ENCODE assay signal across 9 cellular contexts in genomic region chr17:34579979-34580684, GRCh38. TPM values are rescaled to one million over a fixed set of nuclear protein-coding genes. Genes with fewer than 3 reads are reported as not detected.
A peak's percentile ranks its signal among the peaks of the same experiment; 100 is the strongest.
DNase-seq lines count a peak whose midpoint lies in the region; ATAC-seq lines count a peak whose summit lies in the region.
"Had no signal": no experiment of that assay in that cellular context is flagged by ENCODE, and none has a peak within 500 bp of the region (broad histone marks: within the 10 kb centered on the region; RNA-seq: fewer than 3 reads in every experiment).

No MANE protein-coding gene starts in this region.

- H3K4me1 Mint-ChIP-seq in activated CD4-positive, alpha-beta memory T cell treated with anti-CD3 and anti-CD28 coated beads for 36 hours (ENCODE audit: low read depth) = peaks cover 15% of the 10 kb centered on the region

- no peaks in the 10 kb centered on the region for H3K9me3 Mint-ChIP-seq in activated CD4-positive, alpha-beta memory T cell treated with anti-CD3 and anti-CD28 coated beads for 36 hours

- H3K4me3 ChIP-seq in right cardiac atrium (ENCODE audit: low read length) = peak overlapping the region; percentile 49
- no peak overlapping the region for H3K4me3 ChIP-seq in skeletal muscle satellite cell (ENCODE audit: low read length)

- H3K27me3 ChIP-seq in right cardiac atrium (ENCODE audit: control insufficient read depth, insufficient read depth) = no peaks in the 10 kb centered on the region
- peaks cover 70% of the 10 kb centered on the region for H3K27me3 ChIP-seq in skeletal muscle satellite cell (ENCODE audit: control insufficient read depth, insufficient read depth, low read length)

- no peak overlapping the region for H3K27ac ChIP-seq in right cardiac atrium (ENCODE audit: low read length)
- H3K27ac ChIP-seq: 22Rv1 had no signal

- DNase-seq in DMS 273 (lab: John Stamatoyannopoulos, UW; ENCODE audit: unreplicated experiment) (peak; percentile 69), DMS 273 treated with DMSO at 0.1 percent for 48 hours (lab: John Stamatoyannopoulos, UW) (no peak), right cardiac atrium (peak; percentile 58 to 84 (median 79)), COLO829 (ENCODE audit: low spot score) (no peak)
- no peak for DNase-seq in activated CD4-positive, alpha-beta memory T cell treated with anti-CD3 and anti-CD28 coated beads for 36 hours

- no peaks in the 10 kb centered on the region for H3K36me3 ChIP-seq in skeletal muscle satellite cell (ENCODE audit: insufficient read depth, low read length)

- no peak overlapping the region for H3K9ac ChIP-seq in skeletal muscle satellite cell (ENCODE audit: low read depth, low read length)

- no peak overlapping the region for H3K27ac Mint-ChIP-seq in activated CD4-positive, alpha-beta memory T cell treated with anti-CD3 and anti-CD28 coated beads for 36 hours

- intact Hi-C loops in activated CD4-positive, alpha-beta memory T cell treated with anti-CD3 and anti-CD28 coated beads for 36 hours (cut with micrococcal nuclease) = no loop called here
- intact Hi-C loops in right cardiac atrium (cut with DNase I) = loop anchor here in 1 of 4 donors (10.0 kb wide), 1 partner anchor 135 kb away; no protein-coding TSS in a partner anchor

- H3K4me2 ChIP-seq in skeletal muscle satellite cell (ENCODE audit: low read length) = peak overlapping the region; percentile 80

- H3K36me3 Mint-ChIP-seq in activated CD4-positive, alpha-beta memory T cell treated with anti-CD3 and anti-CD28 coated beads for 36 hours = no peaks in the 10 kb centered on the region

- ATAC-seq in right cardiac atrium (peak; percentile 62 to 69), GM21515 (IDR thresholded peaks at IDR 0.05; ENCODE audit: unreplicated experiment) (no peak), GM19463 (IDR thresholded peaks at IDR 0.05; ENCODE audit: unreplicated experiment) (no peak)

- under 1% methylated on average over 52 of the region's 52 CpGs for WGBS in right cardiac atrium

- no peaks in the 10 kb centered on the region for H3K4me1 ChIP-seq in right cardiac atrium (ENCODE audit: control insufficient read depth, insufficient read depth, low read length)
- H3K4me1 ChIP-seq in skeletal muscle satellite cell (ENCODE audit: control insufficient read depth, insufficient read depth, low read length) = peaks cover 15% of the 10 kb centered on the region

- H3K4me3 Mint-ChIP-seq in activated CD4-positive, alpha-beta memory T cell treated with anti-CD3 and anti-CD28 coated beads for 36 hours = peak overlapping the region; percentile 37

- H3K27me3 Mint-ChIP-seq in activated CD4-positive, alpha-beta memory T cell treated with anti-CD3 and anti-CD28 coated beads for 36 hours = peaks cover 72% of the 10 kb centered on the region

- POLR2A ChIA-PET in activated CD4-positive, alpha-beta memory T cell treated with anti-CD3 and anti-CD28 coated beads for 36 hours (lab: Charles Lee) = no interaction called here

- no peaks in the 10 kb centered on the region for H3K9me3 ChIP-seq in right cardiac atrium (ENCODE audit: control insufficient read depth, low read length)
- no peaks in the 10 kb centered on the region for H3K9me3 ChIP-seq in skeletal muscle satellite cell (replicated peaks; ENCODE audit: low read length)

- CTCF ChIA-PET in activated CD4-positive, alpha-beta memory T cell treated with anti-CD3 and anti-CD28 coated beads for 36 hours (lab: Charles Lee) = interaction anchor here (0.9 kb wide), 2 partner anchors 162 to 312 kb away, joined by 3 read pairs; no protein-coding TSS in a partner anchor

RNA-seq across cellular contexts. Expression of gene TMEM132E, which starts 0.8 kb away (rescaled TPM):
- total RNA-seq in activated CD4-positive, alpha-beta memory T cell treated with anti-CD3 and anti-CD28 coated beads for 36 hours = not detected
- total RNA-seq in right cardiac atrium = under 1 TPM; 0.06 to 0.35 (median 0.16) TPM
- 0.16 TPM for polyA plus RNA-seq in right cardiac atrium
- not detected in 2 replicates for total RNA-seq in skeletal muscle satellite cell (2012; rRNA removed)

Comparison
In these comparisons a context has a peak if more than half of its experiments do, and no peak if none do; other contexts are left out.
1. DNase-seq: peak in DMS 273 (single experiment) and right cardiac atrium (3 of 3); none in DMS 273 treated with DMSO at 0.1 percent for 48 hours (single experiment), activated CD4-positive, alpha-beta memory T cell treated with anti-CD3 and anti-CD28 coated beads for 36 hours (single experiment) and COLO829 (single experiment).
2. ATAC-seq: peak in right cardiac atrium (2 of 2); none in GM21515 (single experiment) and GM19463 (single experiment).